ENCODE assay signal across 9 cellular contexts in the genomic region with DNA sequence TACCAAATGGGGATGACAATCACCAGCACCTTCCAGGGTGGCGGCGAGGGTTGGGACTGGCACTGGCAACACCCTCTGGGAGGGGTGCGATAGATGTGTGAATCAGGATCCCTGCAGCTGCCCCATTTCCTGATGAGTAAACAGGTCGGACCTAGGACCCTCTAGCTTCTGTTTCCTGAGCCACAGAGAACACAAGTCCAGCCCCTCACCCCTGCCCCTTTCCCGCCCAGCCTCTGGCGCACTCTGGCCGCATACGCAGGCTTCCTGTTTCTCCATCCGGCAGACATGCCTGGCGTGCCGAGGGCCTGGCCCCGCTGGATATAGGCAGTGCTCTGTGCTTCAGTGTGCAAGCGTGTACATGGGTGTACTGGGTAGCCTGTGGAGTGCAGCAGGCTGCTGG. TPM values are rescaled to one million over a fixed set of nuclear protein-coding genes. Genes with fewer than 3 reads are reported as not detected.
DNase-seq lines count a peak whose midpoint lies in the region; ATAC-seq and TF ChIP-seq lines count a peak whose summit lies in the region.
"Had no signal": no experiment of that assay in that cellular context is flagged by ENCODE, and none has a peak within 500 bp of the region (broad histone marks: within the 10 kb centered on the region; RNA-seq: fewer than 3 reads in every experiment).

No MANE protein-coding gene starts in this region.

- H3K4me3 ChIP-seq in body of pancreas: no peak overlapping the region
- no peak overlapping the region for H3K4me3 ChIP-seq in thyroid gland (replicated peaks in 1 of 3)

- peak; percentile 87 for DNase-seq in NCI-H226
- DNase-seq in body of pancreas: peak in 1 of 4 donors; percentile 36
- peak; percentile 27 for DNase-seq in kidney tubule cell (ENCODE audit: low spot score)
- DNase-seq in thyroid gland: peak; percentile 32 to 37
- DNase-seq in germinal center (ENCODE audit: low spot score): no peak
- DNase-seq: erythroblast, NCI-H524 treated with DMSO at 0.1 percent for 48 hours had no signal

- H3K9me3 ChIP-seq in body of pancreas (no peaks in the 10 kb centered on the region), thyroid gland (no peaks in the 10 kb centered on the region)

- H3K36me3 ChIP-seq in body of pancreas (replicated peaks in 1 of 2; ENCODE audit: insufficient read depth in 1 of 2, low read depth in 2 of 2): no peaks in the 10 kb centered on the region
- no peaks in the 10 kb centered on the region for H3K36me3 ChIP-seq in thyroid gland

- intact Hi-C loops in body of pancreas (cut with DNase I) (no loop called here), thyroid gland (cut with DNase I) (no loop called here)

- H3K4me1 ChIP-seq in body of pancreas (no peaks in the 10 kb centered on the region), thyroid gland (peaks cover under 1 to 70% of the 10 kb centered on the region in 2 donors)

- 39 to 48% methylated on average over 10 to 13 of the region's 13 CpGs for WGBS in body of pancreas, 2 donors
- WGBS in thyroid gland, 2 donors: 50 to 68% methylated on average over 8 to 11 of the region's 13 CpGs

- TF ChIP-seq CTCF in body of pancreas (IDR thresholded peaks at IDR 0.05) (no peak), thyroid gland (IDR thresholded peaks at IDR 0.05) (no peak)

- ATAC-seq in body of pancreas: peak; percentile 43
- no peak for ATAC-seq in HG03354 (IDR thresholded peaks at IDR 0.05; ENCODE audit: poor library complexity, severe bottlenecking, unreplicated experiment)
- ATAC-seq in GM21423 (IDR thresholded peaks at IDR 0.05; ENCODE audit: unreplicated experiment): no peak

- TF ChIP-seq POLR2A in body of pancreas (IDR thresholded peaks at IDR 0.05) (no peak), thyroid gland (IDR thresholded peaks at IDR 0.05) (no peak)

- H3K27me3 ChIP-seq in body of pancreas (peaks cover 0 to 8% of the 10 kb centered on the region in 2 donors), thyroid gland (no peaks in the 10 kb centered on the region)

- H3K27ac ChIP-seq in body of pancreas: peak overlapping the region in 2 of 4 donors; percentile 25 to 44
- peak overlapping the region; percentile 26 to 94 (median 70) for H3K27ac ChIP-seq in thyroid gland

RNA-seq across cellular contexts. Expression of gene PEAR1, which starts 4.6 kb away (rescaled TPM):
- total RNA-seq in body of pancreas (1 to 10 TPM; 5.2 to 7.6 TPM), thyroid gland (10 to 100 TPM; 11.2 to 21.9 (median 14.4) TPM)

RNA-seq across cellular contexts. Expression of gene LRRC71, which starts 22.3 kb away (rescaled TPM):
- total RNA-seq in body of pancreas (not detected), thyroid gland (not detected)

RNA-seq across cellular contexts. Expression of gene NTRK1, which starts 37.5 kb away (rescaled TPM):
- under 1 TPM in 1 of 2 donors, not detected in 1; 0.99 TPM for total RNA-seq in body of pancreas
- 1 to 10 TPM in 1 of 4 donors, under 1 TPM in 3; 0.11 to 1.2 (median 0.63) TPM for total RNA-seq in thyroid gland

RNA-seq across cellular contexts. Expression of gene INSRR, which starts 39.2 kb away (rescaled TPM):
- total RNA-seq in body of pancreas (under 1 TPM in 1 of 2 donors, not detected in 1; under 0.01 TPM), thyroid gland (not detected)
